Comparison of ENCODE assay signal across 13 cellular contexts in genomic region chrX:10166731-10167149, GRCh38. TPM values are rescaled to one million over a fixed set of nuclear protein-coding genes. Genes with fewer than 3 reads are reported as not detected.
A peak's percentile ranks its signal among the peaks of the same experiment; 100 is the strongest.
DNase-seq lines count a peak whose midpoint lies in the region; ATAC-seq, FAIRE-seq and TF ChIP-seq lines count a peak whose summit lies in the region.
"Had no signal": no experiment of that assay in that cellular context is flagged by ENCODE, and none has a peak within 500 bp of the region (broad histone marks: within the 10 kb centered on the region; RNA-seq: fewer than 3 reads in every experiment).

No MANE protein-coding gene starts in this region.

- no peaks in the 10 kb centered on the region for H3K9me3 ChIP-seq in gastroesophageal sphincter
- no peaks in the 10 kb centered on the region for H3K9me3 ChIP-seq in gastrocnemius medialis
- H3K9me3 ChIP-seq in small intestine (ENCODE audit: control insufficient read depth, low read depth): no peaks in the 10 kb centered on the region

- H3K4me3 ChIP-seq in gastroesophageal sphincter (no peak overlapping the region), gastrocnemius medialis (no peak overlapping the region), small intestine (ENCODE audit: low read depth in 1 of 2, low read length in 2 of 2) (no peak overlapping the region)

- in situ Hi-C loops in gastrocnemius medialis (cut with MboI; ENCODE audit: low sequenced_read_pairs in 4 of 4): no loop called here

- ATAC-seq in gastroesophageal sphincter (peak; percentile 17), gastrocnemius medialis (peak; percentile 31 to 55)

- peak; percentile 32 for DNase-seq in activated CD4-positive, alpha-beta T cell treated with anti-CD3 and anti-CD28 coated beads for 48 hours
- no peak for DNase-seq in activated CD4-positive, alpha-beta T cell treated with anti-CD3 and anti-CD28 coated beads for 1 hour
- DNase-seq in NCI-H69 (lab: John Stamatoyannopoulos, UW) (peak; percentile 2), gastrocnemius medialis (peak in 1 of 2 donors; percentile 67), SK-N-DZ (ENCODE audit: low spot score) (no peak), NCI-H187 treated with DMSO at 0.1 percent for 48 hours (lab: John Stamatoyannopoulos, UW) (no peak), small intestine (no peak)
- DNase-seq: activated effector memory CD4-positive, alpha-beta T cell treated with Interleukin-2 at 50 U/mL for 16 hours; NCI-H1436; T-helper 1 cell had no signal

- TF ChIP-seq CTCF in gastroesophageal sphincter (IDR thresholded peaks at IDR 0.05) (no peak), gastrocnemius medialis (IDR thresholded peaks at IDR 0.05 in 4 of 5, conservative IDR thresholded peaks at IDR 0.05 in 1 of 5) (no peak)

- H3K4me1 ChIP-seq in gastroesophageal sphincter: no peaks in the 10 kb centered on the region
- H3K4me1 ChIP-seq in gastrocnemius medialis: peaks cover 15 to 22% of the 10 kb centered on the region in 2 donors
- no peaks in the 10 kb centered on the region for H3K4me1 ChIP-seq in small intestine (ENCODE audit: control insufficient read depth in 2 of 2, insufficient read depth in 1 of 2, low read depth in 1 of 2, low read length in 1 of 2)

- H3K27me3 ChIP-seq in gastroesophageal sphincter (no peaks in the 10 kb centered on the region), gastrocnemius medialis (no peaks in the 10 kb centered on the region), small intestine (ENCODE audit: control insufficient read depth in 2 of 2, insufficient read depth in 2 of 2, low read length in 2 of 2) (no peaks in the 10 kb centered on the region)

- intact Hi-C loops in gastrocnemius medialis (cut with DNase I; ENCODE audit: low total_unique reads): no loop called here

- TF ChIP-seq EP300 in gastroesophageal sphincter (IDR thresholded peaks at IDR 0.05): no peak

- no peak for FAIRE-seq in small intestine (lab: Jason Lieb, UNC)
- FAIRE-seq: A204.1, islet of Langerhans had no signal

- 31 to 73% methylated on average over 3 to 4 of the region's 8 CpGs for WGBS in gastroesophageal sphincter (ENCODE audit: low coverage in 1 of 2), 2 donors
- WGBS in small intestine, 3 donors: 36 to 60% (median 56%) methylated on average over 8 of the region's 8 CpGs

- TF ChIP-seq POLR2A in gastroesophageal sphincter (IDR thresholded peaks at IDR 0.05) (no peak), gastrocnemius medialis (IDR thresholded peaks at IDR 0.05) (no peak)

- H3K27ac ChIP-seq in gastroesophageal sphincter: no peak overlapping the region
- H3K27ac ChIP-seq in gastrocnemius medialis: peak overlapping the region; percentile 51 to 92 (median 64)
- no peak overlapping the region for H3K27ac ChIP-seq in small intestine (ENCODE audit: low read depth in 1 of 2, low read length in 1 of 2)

- H3K36me3 ChIP-seq in gastroesophageal sphincter (no peaks in the 10 kb centered on the region), gastrocnemius medialis (no peaks in the 10 kb centered on the region), small intestine (ENCODE audit: control insufficient read depth in 2 of 2, insufficient read depth in 2 of 2, low read length in 2 of 2) (no peaks in the 10 kb centered on the region)

RNA-seq across cellular contexts. Expression of gene CLCN4, which starts 10.0 kb away (rescaled TPM):
- total RNA-seq in gastroesophageal sphincter: 1 to 10 TPM in 3 of 4 donors, under 1 TPM in 1; 0.16 to 2.3 (median 2.0) TPM
- 100 to 1,000 TPM in 1 of 4 donors, 10 to 100 TPM in 3; 72.5 to 307 (median 84.4) TPM for total RNA-seq in gastrocnemius medialis
- polyA plus RNA-seq in SK-N-DZ (2014; cell fraction: cytosol; rRNA removed): 2.7 and 3.1 TPM in 2 replicates
- 1.1 and 1.3 TPM in 2 replicates for polyA plus RNA-seq in SK-N-DZ (2014; cell fraction: nucleus; rRNA removed)
- polyA plus RNA-seq in small intestine: under 1 TPM in 2 of 3 donors, not detected in 1; under 0.01 to 0.70 TPM

Comparison
In these comparisons a context has a peak if more than half of its experiments do, and no peak if none do; other contexts are left out.
1. DNase-seq: peak in activated CD4-positive, alpha-beta T cell treated with anti-CD3 and anti-CD28 coated beads for 48 hours (single experiment) and NCI-H69 (single experiment); none in activated CD4-positive, alpha-beta T cell treated with anti-CD3 and anti-CD28 coated beads for 1 hour (single experiment), SK-N-DZ (single experiment), NCI-H187 treated with DMSO at 0.1 percent for 48 hours (single experiment) and small intestine (single experiment).
2. H3K27ac ChIP-seq: peak in gastrocnemius medialis (4 of 4); none in gastroesophageal sphincter (0 of 4) and small intestine (0 of 2).
3. RNA of gene CLCN4, which starts 10.0 kb away (total RNA-seq): 72.5 to 307 TPM in gastrocnemius medialis; 0.16 to 2.3 TPM in gastroesophageal sphincter; every median in the first group is over 10 times any median in the second.